In genomic region chr6:15025416-15025815, GRCh38 we compare ENCODE assay signal across 19 cellular contexts.
DNase-seq lines count a peak whose midpoint lies in the region; ATAC-seq, FAIRE-seq and TF ChIP-seq lines count a peak whose summit lies in the region.
"Had no signal": no experiment of that assay in that cellular context is flagged by ENCODE, and none has a peak within 500 bp of the region (broad histone marks: within the 10 kb centered on the region; RNA-seq: fewer than 3 reads in every experiment).

No MANE protein-coding gene starts in this region.

- H4K20me1 ChIP-seq in H1 (replicated peaks in 1 of 2; ENCODE audit: control insufficient read depth in 1 of 2, insufficient read depth in 2 of 2, low read length in 2 of 2) = no peaks in the 10 kb centered on the region
- H4K20me1 ChIP-seq: BLaER1 had no signal

- peaks cover 33% of the 10 kb centered on the region for H3K4me1 Mint-ChIP-seq in stimulated activated effector memory CD8-positive, alpha-beta T cell treated with anti-CD3 and anti-CD28 coated beads, Interleukin-12 subunit alpha, Interleukin-12 subunit beta, amount 100 ng/mL, for 72 hours

- peak; percentile 24 for DNase-seq in AG08395 (ENCODE audit: low spot score)
- peak; percentile 52 for DNase-seq in AG10803 (ENCODE audit: low read depth)
- DNase-seq in H1 (ENCODE audit: low read depth in 1 of 2, low spot score in 2 of 2) = no peak
- peak; percentile 21 for DNase-seq in fibroblast of the aortic adventitia (ENCODE audit: low read depth)
- no peak for DNase-seq in COR-L47 (lab: John Stamatoyannopoulos, UW)
- DNase-seq in NCI-H1694 treated with DMSO at 0.1 percent for 48 hours (lab: John Stamatoyannopoulos, UW) = no peak
- DNase-seq in GM19239 (ENCODE audit: insufficient read length, low spot score) = no peak
- no peak for DNase-seq in stimulated activated effector memory CD8-positive, alpha-beta T cell treated with anti-CD3 and anti-CD28 coated beads, Interleukin-12 subunit alpha, Interleukin-12 subunit beta, amount 100 ng/mL, for 72 hours (ENCODE audit: low spot score in 2 of 2)
- DNase-seq: ACHN; AML-193; CD8-positive, alpha-beta memory T cell; DMS153; DMS79 treated with DMSO at 0.1 percent for 48 hours; GF-D8; H9; KG1 had no signal

- no peak overlapping the region for H2BK12ac ChIP-seq in H1 (ENCODE audit: low read depth, low read length)

- no peaks in the 10 kb centered on the region; the same call in 1 of the 2 replicates for H3K79me1 ChIP-seq in H1 (ENCODE audit: low read depth, low read length)

- no peak overlapping the region for H2BK15ac ChIP-seq in H1 (ENCODE audit: low read length)

- peaks cover 2 to 9% (median 7%) of the 10 kb centered on the region in 4 experiments; a peak in 5 of 7 replicates for H3K4me1 ChIP-seq in H1 (replicated peaks in 1 of 4; ENCODE audit: control insufficient read depth in 3 of 4, insufficient read depth in 4 of 4, low read length in 3 of 4)

- peaks cover 11 to 13% of the 10 kb centered on the region in 2 experiments for H3K79me2 ChIP-seq in H1 (ENCODE audit: control insufficient read depth in 1 of 2, insufficient read depth in 2 of 2, low read length in 2 of 2)

- H4K8ac ChIP-seq in H1 (ENCODE audit: extremely low read depth, insufficient read depth, low read length) = no peak overlapping the region

- no peak overlapping the region for H4K91ac ChIP-seq in H1 (replicated peaks; ENCODE audit: insufficient read length, low read length)

- TF ChIP-seq CTCF in AG10803 (conservative IDR thresholded peaks at IDR 0.05; ENCODE audit: low read length) (no peak), H1 (IDR thresholded peaks at IDR 0.05; ENCODE audit: control extremely low read depth in 1 of 3, insufficient read depth in 1 of 3, low read depth in 1 of 3, low read length in 3 of 3) (no peak), fibroblast of the aortic adventitia (IDR thresholded peaks at IDR 0.05; ENCODE audit: insufficient read depth, low read length) (no peak)

- POLR2A ChIA-PET in H1 (lab: Charles Lee; ENCODE audit: partially characterized antibody) = no interaction called here

- H3K4me3 ChIP-seq in AG10803 (ENCODE audit: low read length) (no peak overlapping the region), H1 (ENCODE audit: extremely low read depth in 1 of 4, insufficient read depth in 2 of 4, low read depth in 3 of 4, low read length in 4 of 4) (no peak overlapping the region), fibroblast of the aortic adventitia (ENCODE audit: low read depth, low read length) (no peak overlapping the region)
- H3K4me3 ChIP-seq: BLaER1, GM23338 had no signal

- H3K27ac ChIP-seq in H1 (ENCODE audit: low read depth, low read length) = no peak overlapping the region
- H3K27ac ChIP-seq: BLaER1 had no signal

- TF ChIP-seq POLR2A in H1 (IDR thresholded peaks at IDR 0.05; ENCODE audit: control extremely low read depth in 1 of 2, low read depth in 2 of 2, low read length in 2 of 2) = no peak

- H3K56ac ChIP-seq in H1 (replicated peaks; ENCODE audit: insufficient read length, low read depth, low read length) = no peak overlapping the region

- no peak overlapping the region for H3K4ac ChIP-seq in H1 (replicated peaks; ENCODE audit: insufficient read length, low read depth, low read length)

- H2BK5ac ChIP-seq in H1 (ENCODE audit: low read depth, low read length) = no peak overlapping the region; the same call in 1 of the 2 replicates

- H3K23ac ChIP-seq in H1 (ENCODE audit: insufficient read length) = no peak overlapping the region

- no peak overlapping the region for H2AK5ac ChIP-seq in H1 (ENCODE audit: low read depth, low read length)

- no peak for TF ChIP-seq RAD21 in H1 (IDR thresholded peaks at IDR 0.05 in 1 of 2, conservative IDR thresholded peaks at IDR 0.05 in 1 of 2; ENCODE audit: low read depth in 2 of 2, low read length in 2 of 2)

- no peak for FAIRE-seq in H1 (lab: Jason Lieb, UNC)
- no peak for FAIRE-seq in GM19239 (lab: Jason Lieb, UNC)

- no peak for ATAC-seq in stimulated activated effector memory CD8-positive, alpha-beta T cell treated with anti-CD3 and anti-CD28 coated beads, Interleukin-12 subunit alpha, Interleukin-12 subunit beta, amount 100 ng/mL, for 72 hours
- ATAC-seq: GM23338 had no signal

- H2BK20ac ChIP-seq in H1 (ENCODE audit: low read length) = peak overlapping the region; percentile 62; the same call in 1 of the 2 replicates

- H3K9me3 ChIP-seq in H1 (ENCODE audit: insufficient read depth in 2 of 2, low read depth in 1 of 2, low read length in 1 of 2) = no peaks in the 10 kb centered on the region

- no peak overlapping the region for H3K14ac ChIP-seq in H1 (ENCODE audit: insufficient read length)

- no peak overlapping the region for H3K18ac ChIP-seq in H1 (ENCODE audit: extremely low read depth, low read length)

- no peak overlapping the region for H3K4me3 Mint-ChIP-seq in stimulated activated effector memory CD8-positive, alpha-beta T cell treated with anti-CD3 and anti-CD28 coated beads, Interleukin-12 subunit alpha, Interleukin-12 subunit beta, amount 100 ng/mL, for 72 hours
- H3K4me3 Mint-ChIP-seq: CD8-positive, alpha-beta memory T cell; GM23338; H9; IgD-negative memory B cell had no signal

- H3K27ac Mint-ChIP-seq in stimulated activated effector memory CD8-positive, alpha-beta T cell treated with anti-CD3 and anti-CD28 coated beads, Interleukin-12 subunit alpha, Interleukin-12 subunit beta, amount 100 ng/mL, for 72 hours = no peak overlapping the region
- H3K27ac Mint-ChIP-seq: GM23338, IgD-negative memory B cell had no signal

- no peaks in the 10 kb centered on the region for H3K27me3 ChIP-seq in H1 (replicated peaks in 1 of 4; ENCODE audit: control insufficient read depth in 3 of 4, extremely low read depth in 1 of 4, insufficient read depth in 3 of 4, low read length in 3 of 4)
- H3K27me3 ChIP-seq: BLaER1 had no signal

- 99% methylated on average over 4 of the region's 4 CpGs; no CpG with 5 or more reads in 1 of the 2 experiments for WGBS in H1 (ENCODE audit: extremely low coverage in 1 of 2, insufficient coverage in 1 of 2, insufficient read length in 1 of 2, insufficient replicate concordance in 2 of 2, low coverage in 1 of 2, low lambda C conversion rate in 2 of 2, missing lambda C conversion rate in 1 of 2), 2 experiments

- peaks cover 7% of the 10 kb centered on the region; the same call in 1 of the 2 replicates for H3K23me2 ChIP-seq in H1 (ENCODE audit: low read depth, low read length)

- no peaks in the 10 kb centered on the region for H3K9me3 Mint-ChIP-seq in stimulated activated effector memory CD8-positive, alpha-beta T cell treated with anti-CD3 and anti-CD28 coated beads, Interleukin-12 subunit alpha, Interleukin-12 subunit beta, amount 100 ng/mL, for 72 hours

- no peak overlapping the region for H4K5ac ChIP-seq in H1 (ENCODE audit: insufficient read length, low read depth, low read length)

- no peak overlapping the region for H3K4me2 ChIP-seq in H1 (ENCODE audit: insufficient read depth in 1 of 2, low read depth in 2 of 2, low read length in 2 of 2)
- H3K4me2 ChIP-seq: BLaER1, GM23338 had no signal

- no peak for TF ChIP-seq EP300 in H1 (IDR thresholded peaks at IDR 0.05; ENCODE audit: borderline replicate concordance in 1 of 2, low read depth in 2 of 2, low read length in 2 of 2)

- CTCF ChIA-PET in H1 (lab: Charles Lee; ENCODE audit: partially characterized antibody) = interaction anchor here (1.0 kb wide), 1 partner anchor 365 kb away, joined by 3 read pairs; no protein-coding TSS in a partner anchor

- no peak overlapping the region for H2AFZ ChIP-seq in H1 (ENCODE audit: low read length)
- H2AFZ ChIP-seq: GM23338 had no signal

- H2BK120ac ChIP-seq in H1 (replicated peaks; ENCODE audit: low read depth, low read length) = peak overlapping the region; percentile 69

- no peaks in the 10 kb centered on the region for H3K36me3 ChIP-seq in H1 (ENCODE audit: control insufficient read depth in 2 of 4, insufficient read depth in 4 of 4, low read length in 3 of 4)
- H3K36me3 ChIP-seq: BLaER1 had no signal

- H3K9ac ChIP-seq in H1 (replicated peaks in 1 of 4; ENCODE audit: extremely low read depth in 1 of 4, low read depth in 3 of 4, low read length in 3 of 4) = no peak overlapping the region
- H3K9ac ChIP-seq: BLaER1 had no signal

- H3K36me3 Mint-ChIP-seq in stimulated activated effector memory CD8-positive, alpha-beta T cell treated with anti-CD3 and anti-CD28 coated beads, Interleukin-12 subunit alpha, Interleukin-12 subunit beta, amount 100 ng/mL, for 72 hours = peaks cover 11% of the 10 kb centered on the region
- H3K36me3 Mint-ChIP-seq: CD8-positive, alpha-beta memory T cell; IgD-negative memory B cell had no signal

TF ChIP-seq in H1, 55 proteins besides CTCF, POLR2A, EP300 and RAD21:
- TF ChIP-seq CEBPB (IDR thresholded peaks at IDR 0.05; ENCODE audit: low read depth, low read length) (no peak), MAX (IDR thresholded peaks at IDR 0.05) (no peak), CTBP2 (IDR thresholded peaks at IDR 0.05; ENCODE audit: borderline replicate concordance, insufficient read depth, insufficient read length, low read length) (no peak), SAP30 (IDR thresholded peaks at IDR 0.05; ENCODE audit: insufficient read depth, insufficient replicate concordance, low read length) (no peak), TCF12 (IDR thresholded peaks at IDR 0.05; ENCODE audit: low read depth, low read length) (no peak), JUN (IDR thresholded peaks at IDR 0.05; ENCODE audit: low read depth, low read length) (no peak), YY1 (IDR thresholded peaks at IDR 0.05; ENCODE audit: low read depth, low read length) (no peak), KDM5A (IDR thresholded peaks at IDR 0.05; ENCODE audit: low read length) (no peak), SRF (IDR thresholded peaks at IDR 0.05; ENCODE audit: low read depth, low read length) (no peak), GTF2F1 (IDR thresholded peaks at IDR 0.05; ENCODE audit: borderline replicate concordance, low read depth, low read length) (no peak), NANOG (IDR thresholded peaks at IDR 0.05; ENCODE audit: insufficient read depth, low read depth, low read length, poor library complexity, severe bottlenecking) (no peak), CREB1 (IDR thresholded peaks at IDR 0.05) (no peak), JUND (IDR thresholded peaks at IDR 0.05; ENCODE audit: low read length) (no peak), CHD2 (IDR thresholded peaks at IDR 0.05; ENCODE audit: low read length) (no peak)

Comparison
In these comparisons a context has a peak if more than half of its experiments do, and no peak if none do; other contexts are left out.
1. DNase-seq: peak in AG08395 (single experiment), AG10803 (single experiment) and fibroblast of the aortic adventitia (single experiment); none in H1 (0 of 2), COR-L47 (single experiment), NCI-H1694 treated with DMSO at 0.1 percent for 48 hours (single experiment), GM19239 (single experiment) and stimulated activated effector memory CD8-positive, alpha-beta T cell treated with anti-CD3 and anti-CD28 coated beads, Interleukin-12 subunit alpha, Interleukin-12 subunit beta, amount 100 ng/mL, for 72 hours (0 of 2).